Comparison of ENCODE assay signal across 11 cellular contexts in the genomic region with DNA sequence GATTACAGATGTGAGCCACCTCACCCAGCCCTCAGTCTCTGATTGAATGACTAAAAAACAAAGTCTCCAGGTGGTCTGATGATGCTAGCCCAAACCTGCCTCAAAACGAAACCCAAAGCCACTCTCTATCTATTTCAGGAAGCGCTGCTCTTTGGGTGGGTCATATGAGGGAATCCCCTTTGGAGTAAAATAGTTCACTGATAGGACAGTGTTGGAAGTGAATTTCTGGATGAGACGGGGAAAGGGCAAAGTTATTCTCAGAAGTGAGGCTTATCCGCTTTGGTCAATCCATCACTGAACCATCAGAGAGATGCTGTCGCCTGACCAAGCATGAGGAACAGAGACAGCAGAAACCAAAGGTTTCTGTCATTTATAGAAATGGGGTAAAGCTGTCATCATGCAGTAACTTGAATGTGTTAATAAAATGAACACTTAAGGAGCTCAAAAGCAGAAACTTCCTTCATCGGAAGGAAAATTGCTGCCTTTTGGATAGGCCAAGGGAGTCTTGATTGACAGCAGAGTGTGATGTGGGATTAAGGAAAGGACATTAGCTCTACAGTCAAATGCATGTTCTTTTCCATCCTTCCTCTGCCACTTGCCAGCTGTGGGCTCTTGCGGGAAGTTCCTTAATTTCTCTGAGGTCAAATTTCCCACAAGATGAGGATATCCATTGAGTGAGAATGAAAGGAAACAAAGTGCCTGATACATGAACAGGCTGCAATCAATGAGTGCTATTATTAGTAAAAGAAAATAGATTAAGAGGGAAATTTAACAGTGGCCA.
DNase-seq lines count a peak whose midpoint lies in the region; ATAC-seq and TF ChIP-seq lines count a peak whose summit lies in the region.
"Had no signal": no experiment of that assay in that cellular context is flagged by ENCODE, and none has a peak within 500 bp of the region (broad histone marks: within the 10 kb centered on the region; RNA-seq: fewer than 3 reads in every experiment).

No MANE protein-coding gene starts in this region.

- H3K27me3 Mint-ChIP-seq in nephron progenitor cell (ENCODE audit: low read depth, poor library complexity) = peaks cover 6% of the 10 kb centered on the region

- intact Hi-C loops in dorsolateral prefrontal cortex (cut with DNase I) = no loop called here

- no peaks in the 10 kb centered on the region for H3K9me3 Mint-ChIP-seq in nephron progenitor cell

- no peak overlapping the region for H3K4me3 Mint-ChIP-seq in nephron progenitor cell

- TF ChIP-seq CTCF in dorsolateral prefrontal cortex (IDR thresholded peaks at IDR 0.05 in 54 of 56, conservative IDR thresholded peaks at IDR 0.05 in 2 of 56; ENCODE audit: low read depth in 1 of 56, partially characterized antibody in 56 of 56) = no peak
- TF ChIP-seq CTCF in nephron progenitor cell (IDR thresholded peaks at IDR 0.05) = no peak

- peak; percentile 95 for ATAC-seq in GM18505 (IDR thresholded peaks at IDR 0.05; ENCODE audit: unreplicated experiment)
- peak; percentile 83 for ATAC-seq in GM19397 (IDR thresholded peaks at IDR 0.05; ENCODE audit: unreplicated experiment)
- ATAC-seq in HG02840 (IDR thresholded peaks at IDR 0.05; ENCODE audit: low FRiP score, unreplicated experiment) = peak; percentile 86
- peak; percentile 85 for ATAC-seq in HG03469 (IDR thresholded peaks at IDR 0.05; ENCODE audit: unreplicated experiment)
- ATAC-seq: left cardiac atrium had no signal

- no peak overlapping the region for H3K4me3 ChIP-seq in dorsolateral prefrontal cortex

- TF ChIP-seq POLR2A in GM18505 (IDR thresholded peaks at IDR 0.05; ENCODE audit: borderline replicate concordance, extremely low read depth, insufficient read depth, insufficient read length) = no peak
- TF ChIP-seq POLR2A in erythroblast (IDR thresholded peaks at IDR 0.05; ENCODE audit: low read length) = no peak

- no peak overlapping the region for H3K27ac Mint-ChIP-seq in nephron progenitor cell

- peaks cover 2% of the 10 kb centered on the region for H3K36me3 Mint-ChIP-seq in nephron progenitor cell (ENCODE audit: low read depth)

- no peak overlapping the region for H3K27ac ChIP-seq in dorsolateral prefrontal cortex
- H3K27ac ChIP-seq: C4-2B had no signal

- no peaks in the 10 kb centered on the region for H3K27me3 ChIP-seq in dorsolateral prefrontal cortex

- no peak for DNase-seq in erythroblast (lab: John Stamatoyannopoulos, UW)
- DNase-seq in dorsolateral prefrontal cortex = no peak
- no peak for DNase-seq in DMS79 (lab: John Stamatoyannopoulos, UW)
- no peak for DNase-seq in nephron progenitor cell
- DNase-seq: left cardiac atrium, NCI-H2171 had no signal

- no peaks in the 10 kb centered on the region for H3K4me1 Mint-ChIP-seq in nephron progenitor cell
